Comparison of ENCODE assay signal across 1 cellular context in genomic region chr17:69245617-69246016, GRCh38.
A peak's percentile ranks its signal among the peaks of the same experiment; 100 is the strongest.
TF ChIP-seq lines count a peak whose summit lies in the region.

No MANE protein-coding gene starts in this region.

TF ChIP-seq in K562, 482 proteins besides CTCF, POLR2A, EP300 and RAD21:
- TF ChIP-seq, protein P1, sequence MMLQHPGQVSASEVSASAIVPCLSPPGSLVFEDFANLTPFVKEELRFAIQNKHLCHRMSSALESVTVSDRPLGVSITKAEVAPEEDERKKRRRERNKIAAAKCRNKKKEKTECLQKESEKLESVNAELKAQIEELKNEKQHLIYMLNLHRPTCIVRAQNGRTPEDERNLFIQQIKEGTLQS (IDR thresholded peaks at IDR 0.05) = peak; percentile 26; the same call in 1 of the 2 replicates
- TF ChIP-seq, protein P1 (CRISPR knock-in tag; conservative IDR thresholded peaks at IDR 0.05) = no peak
- TF ChIP-seq C11orf30 (IDR thresholded peaks at IDR 0.05; ENCODE audit: low read depth) = 0 out of 2 replicates have a peak, but pooled peaks have one; percentile 7
- TF ChIP-seq EGR1 (conservative IDR thresholded peaks at IDR 0.05) = no peak
- TF ChIP-seq ZNF316 (IDR thresholded peaks at IDR 0.05) = 0 out of 2 replicates have a peak, but pooled peaks have one; percentile 13
- no peak for TF ChIP-seq PHF21A (IDR thresholded peaks at IDR 0.05; ENCODE audit: borderline replicate concordance, low read depth)
